1 cellular context compared by ENCODE assay signal in the genomic region with DNA sequence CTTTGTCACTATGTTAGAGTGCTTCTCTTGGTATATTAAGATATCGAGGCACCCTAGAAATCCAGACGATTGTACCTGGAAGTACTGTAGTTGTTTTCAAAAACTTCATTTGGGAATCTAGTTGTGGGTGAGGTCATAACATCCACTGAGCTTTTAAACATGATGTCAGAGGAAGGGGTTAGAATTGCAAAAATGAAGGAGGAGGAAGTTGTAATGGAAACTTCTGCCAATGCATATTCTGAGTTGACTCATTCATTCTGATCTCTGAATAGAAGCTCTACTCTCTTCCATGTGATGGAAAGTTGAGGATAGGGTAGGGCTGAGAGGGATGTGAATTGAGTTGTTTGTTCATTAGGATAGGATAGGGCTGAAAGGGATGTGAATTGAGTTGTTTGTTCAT.
TF ChIP-seq lines count a peak whose summit lies in the region.

No MANE protein-coding gene starts in this region.

TF ChIP-seq in K562, 482 proteins besides CTCF, POLR2A, EP300 and RAD21 (continued from another document):
- TF ChIP-seq POLR3G (IDR thresholded peaks at IDR 0.05; ENCODE audit: extremely low read depth, insufficient read length, insufficient replicate concordance) = no peak
- TF ChIP-seq SMARCC2 (IDR thresholded peaks at IDR 0.05; ENCODE audit: low read depth) = no peak
- TF ChIP-seq RUNX1 (IDR thresholded peaks at IDR 0.05; ENCODE audit: low read depth) = no peak
- TF ChIP-seq GABPA (tag; conservative IDR thresholded peaks at IDR 0.05; ENCODE audit: low read depth) = peak; percentile 53; the same call in 1 of the 2 replicates
- TF ChIP-seq MCM7 (IDR thresholded peaks at IDR 0.05) = no peak
